ENCODE assay signal across 14 cellular contexts in the genomic region with DNA sequence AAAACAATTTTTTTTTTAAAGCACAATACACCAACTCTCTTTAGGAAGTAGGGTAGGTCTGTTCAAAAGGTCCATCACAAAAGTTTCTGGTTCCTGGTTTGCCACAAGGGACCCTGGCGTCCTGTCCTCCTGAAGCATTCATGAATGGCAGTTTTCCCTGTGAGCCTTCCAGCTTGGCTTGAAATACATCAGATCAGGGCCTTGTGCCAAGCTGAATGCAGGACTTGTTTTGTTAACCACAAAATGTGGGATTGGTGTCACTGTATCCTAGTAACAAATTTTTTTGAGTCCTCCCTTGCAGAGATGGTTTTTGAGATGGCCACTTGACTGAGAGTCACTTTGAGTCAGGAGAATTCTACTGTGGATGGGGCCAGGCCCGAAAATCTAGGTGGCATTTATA. TPM values are rescaled to one million over a fixed set of nuclear protein-coding genes. Genes with fewer than 3 reads are reported as not detected.
DNase-seq lines count a peak whose midpoint lies in the region.
"Had no signal": no experiment of that assay in that cellular context is flagged by ENCODE, and none has a peak within 500 bp of the region (broad histone marks: within the 10 kb centered on the region; RNA-seq: fewer than 3 reads in every experiment).

No MANE protein-coding gene starts in this region.

- no peaks in the 10 kb centered on the region for H3K9me3 Mint-ChIP-seq in activated naive CD4-positive, alpha-beta T cell treated with anti-CD3 and anti-CD28 coated beads, Interleukin-2, amount 10 ng/mL, durations not matched to agents 7 days and 5 days
- H3K9me3 Mint-ChIP-seq: mesothelial cell of epicardium had no signal

- CTCF ChIA-PET in activated naive CD4-positive, alpha-beta T cell treated with anti-CD3 and anti-CD28 coated beads, Interleukin-2, amount 10 ng/mL, durations not matched to agents 7 days and 5 days (lab: Charles Lee), result no interaction called here

- H3K36me3 Mint-ChIP-seq in activated naive CD4-positive, alpha-beta T cell treated with anti-CD3 and anti-CD28 coated beads, Interleukin-2, amount 10 ng/mL, durations not matched to agents 7 days and 5 days, result peaks cover 9% of the 10 kb centered on the region
- H3K36me3 Mint-ChIP-seq: mesothelial cell of epicardium had no signal

- H3K36me3 ChIP-seq in MG63, result no peaks in the 10 kb centered on the region
- H3K36me3 ChIP-seq: thyroid gland had no signal

- H3K4me1 Mint-ChIP-seq in activated naive CD4-positive, alpha-beta T cell treated with anti-CD3 and anti-CD28 coated beads, Interleukin-2, amount 10 ng/mL, durations not matched to agents 7 days and 5 days, result peaks cover 33% of the 10 kb centered on the region

- peaks cover 42% of the 10 kb centered on the region for H3K27me3 ChIP-seq in MG63
- H3K27me3 ChIP-seq: thyroid gland had no signal

- no peak overlapping the region for H3K4me3 Mint-ChIP-seq in activated naive CD4-positive, alpha-beta T cell treated with anti-CD3 and anti-CD28 coated beads, Interleukin-2, amount 10 ng/mL, durations not matched to agents 7 days and 5 days

- H3K4me3 ChIP-seq in MG63, result no peak overlapping the region
- H3K4me3 ChIP-seq: GM12878, psoas muscle, thyroid gland had no signal

- H3K9me3 ChIP-seq in MG63, result no peaks in the 10 kb centered on the region; the same call in 1 of the 2 replicates
- H3K9me3 ChIP-seq: psoas muscle, thyroid gland had no signal

- peak in 10 of 14 donors; percentile 19 to 61 (median 35) for DNase-seq in C1 segment of cervical spinal cord (lab: John Stamatoyannopoulos, UW)
- DNase-seq in MG63, result peak; percentile 67
- peak; percentile 54 for DNase-seq in NCI-H69 (lab: John Stamatoyannopoulos, UW)
- peak; percentile 70 for DNase-seq in inferior parietal cortex (ENCODE audit: extremely low spot score)
- DNase-seq in activated naive CD4-positive, alpha-beta T cell treated with anti-CD3 and anti-CD28 coated beads, Interleukin-2, amount 10 ng/mL, durations not matched to agents 7 days and 5 days, result no peak
- no peak for DNase-seq in activated naive CD4-positive, alpha-beta T cell (lab: John Stamatoyannopoulos, UW)
- no peak for DNase-seq in GM19240 (ENCODE audit: insufficient read length, low spot score)
- no peak for DNase-seq in HT-29 (ENCODE audit: low spot score)
- DNase-seq: NCI-H1048 had no signal

- H3K27ac Mint-ChIP-seq in activated naive CD4-positive, alpha-beta T cell treated with anti-CD3 and anti-CD28 coated beads, Interleukin-2, amount 10 ng/mL, durations not matched to agents 7 days and 5 days, result no peak overlapping the region
- H3K27ac Mint-ChIP-seq: activated CD8-positive, alpha-beta T cell treated with anti-CD3 and anti-CD28 coated beads for 36 hours; mesothelial cell of epicardium had no signal

- H3K27me3 Mint-ChIP-seq in activated naive CD4-positive, alpha-beta T cell treated with anti-CD3 and anti-CD28 coated beads, Interleukin-2, amount 10 ng/mL, durations not matched to agents 7 days and 5 days, result peaks cover 74% of the 10 kb centered on the region

RNA-seq across cellular contexts. Expression of gene GNAO1, which starts 3.9 kb away (rescaled TPM):
- total RNA-seq in MG63 (2014; rRNA removed; shearing (Covaris generic); ENCODE audit: low replicate concordance), result 0.92 and 2.6 TPM in 2 replicates
- 0.10 TPM in 1 of 2 replicates, not detected in the other for total RNA-seq in HT-29 (2014; rRNA removed; shearing (Covaris generic))

Comparison
In these comparisons a context has a peak if more than half of its experiments do, and no peak if none do; other contexts are left out.
1. DNase-seq: peak in C1 segment of cervical spinal cord (10 of 14), MG63 (single experiment), NCI-H69 (single experiment) and inferior parietal cortex (single experiment); none in activated naive CD4-positive, alpha-beta T cell treated with anti-CD3 and anti-CD28 coated beads, Interleukin-2, amount 10 ng/mL, durations not matched to agents 7 days and 5 days (single experiment), activated naive CD4-positive, alpha-beta T cell (0 of 4), GM19240 (single experiment) and HT-29 (single experiment).